1 cellular context compared by ENCODE assay signal in genomic region chr10:29332761-29333148, GRCh38.
TF ChIP-seq lines count a peak whose summit lies in the region.

No MANE protein-coding gene starts in this region.

TF ChIP-seq in HepG2, 621 proteins besides CTCF, POLR2A, EP300 and RAD21 (continued from another document and continues in another):
- TF ChIP-seq PBX2 (CRISPR knock-in tag; IDR thresholded peaks at IDR 0.05) (peak; percentile 48; the same call in 1 of the 2 replicates), TRAFD1 (CRISPR knock-in tag; IDR thresholded peaks at IDR 0.05; ENCODE audit: borderline replicate concordance) (no peak), SALL1 (CRISPR knock-in tag; IDR thresholded peaks at IDR 0.05) (peak; percentile 65), CHCHD3 (CRISPR knock-in tag; IDR thresholded peaks at IDR 0.05) (no peak), HOXD1 (CRISPR knock-in tag; IDR thresholded peaks at IDR 0.05) (peak; percentile 98), ZMAT5 (CRISPR knock-in tag; IDR thresholded peaks at IDR 0.05; ENCODE audit: borderline replicate concordance, low read depth) (no peak), NCOR1 (IDR thresholded peaks at IDR 0.05; ENCODE audit: borderline replicate concordance, low read length) (peak; percentile 79; the same call in 1 of the 2 replicates), RARA (CRISPR knock-in tag; IDR thresholded peaks at IDR 0.05) (peak; percentile 86), TFAP4 (IDR thresholded peaks at IDR 0.05; ENCODE audit: borderline replicate concordance, low read depth) (0 out of 2 replicates have a peak, but pooled peaks have one; percentile 13), ZNF292 (CRISPR knock-in tag; IDR thresholded peaks at IDR 0.05; ENCODE audit: borderline replicate concordance, low read depth) (peak; percentile 58; the same call in 1 of the 2 replicates), THRA (CRISPR knock-in tag; IDR thresholded peaks at IDR 0.05; ENCODE audit: borderline replicate concordance) (peak; percentile 47; the same call in 1 of the 2 replicates), MEIS2 (CRISPR knock-in tag; IDR thresholded peaks at IDR 0.05) (no peak), CEBPG (CRISPR knock-in tag; IDR thresholded peaks at IDR 0.05) (0 out of 2 replicates have a peak, but pooled peaks have one; percentile 13), ZSCAN9 (CRISPR knock-in tag; IDR thresholded peaks at IDR 0.05; ENCODE audit: borderline replicate concordance) (no peak), MAFF (IDR thresholded peaks at IDR 0.05; ENCODE audit: low read depth, low read length) (no peak), HNF4A (CRISPR knock-in tag; IDR thresholded peaks at IDR 0.05) (peak; percentile 23; the same call in 1 of the 2 replicates), FOXP4 (CRISPR knock-in tag; IDR thresholded peaks at IDR 0.05) (0 out of 2 replicates have a peak, but pooled peaks have one; percentile 24), PAWR (CRISPR knock-in tag; IDR thresholded peaks at IDR 0.05; ENCODE audit: borderline replicate concordance) (no peak), PRDM4 (CRISPR knock-in tag; IDR thresholded peaks at IDR 0.05; ENCODE audit: borderline replicate concordance) (no peak), SSRP1 (CRISPR knock-in tag; IDR thresholded peaks at IDR 0.05) (0 out of 2 replicates have a peak, but pooled peaks have one; percentile 31), RXRB (CRISPR knock-in tag; IDR thresholded peaks at IDR 0.05; ENCODE audit: borderline replicate concordance) (peak; percentile 84), SOX5 (CRISPR knock-in tag; IDR thresholded peaks at IDR 0.05; ENCODE audit: borderline replicate concordance) (peak; percentile 16; the same call in 1 of the 2 replicates), NR1H2 (CRISPR knock-in tag; IDR thresholded peaks at IDR 0.05; ENCODE audit: borderline replicate concordance, low read depth) (peak; percentile 92; the same call in 1 of the 2 replicates), NR2F6 (IDR thresholded peaks at IDR 0.05) (peak; percentile 20; the same call in 1 of the 2 replicates), NR2F6 (CRISPR knock-in tag; IDR thresholded peaks at IDR 0.05) (peak; percentile 54; the same call in 1 of the 2 replicates), YEATS4 (CRISPR knock-in tag; IDR thresholded peaks at IDR 0.05; ENCODE audit: borderline replicate concordance) (no peak), GATAD2A (CRISPR knock-in tag; IDR thresholded peaks at IDR 0.05) (peak; percentile 32; the same call in 1 of the 2 replicates), ARID5B (CRISPR knock-in tag; IDR thresholded peaks at IDR 0.05) (peak; percentile 37; the same call in 1 of the 2 replicates), CC2D1A (CRISPR knock-in tag; IDR thresholded peaks at IDR 0.05) (no peak), PITX1 (CRISPR knock-in tag; IDR thresholded peaks at IDR 0.05) (0 out of 2 replicates have a peak, but pooled peaks have one; percentile 19), SKIL (CRISPR knock-in tag; IDR thresholded peaks at IDR 0.05; ENCODE audit: borderline replicate concordance) (peak; percentile 83), RXRA (CRISPR knock-in tag; IDR thresholded peaks at IDR 0.05) (peak; percentile 84), ZNF432 (CRISPR knock-in tag; IDR thresholded peaks at IDR 0.05; ENCODE audit: borderline replicate concordance) (no peak), ZNF768 (CRISPR knock-in tag; IDR thresholded peaks at IDR 0.05) (no peak), SIX1 (CRISPR knock-in tag; IDR thresholded peaks at IDR 0.05; ENCODE audit: borderline replicate concordance) (peak; percentile 64; the same call in 1 of the 2 replicates), SKI (IDR thresholded peaks at IDR 0.05; ENCODE audit: partially characterized antibody) (peak; percentile 66), ZNF549 (CRISPR knock-in tag; IDR thresholded peaks at IDR 0.05) (no peak), HMG20A (CRISPR knock-in tag; IDR thresholded peaks at IDR 0.05; ENCODE audit: borderline replicate concordance) (0 out of 2 replicates have a peak, but pooled peaks have one; percentile 24), FOXA1 (IDR thresholded peaks at IDR 0.05) (no peak), FOXA1 (CRISPR knock-in tag; IDR thresholded peaks at IDR 0.05) (peak; percentile 69), TCF7 (IDR thresholded peaks at IDR 0.05; ENCODE audit: low read depth) (peak; percentile 37; the same call in 1 of the 2 replicates), PATZ1 (CRISPR knock-in tag; IDR thresholded peaks at IDR 0.05) (peak; percentile 39; the same call in 1 of the 2 replicates), ZMYM4 (CRISPR knock-in tag; IDR thresholded peaks at IDR 0.05) (peak; percentile 32; the same call in 1 of the 2 replicates), SOX13 (IDR thresholded peaks at IDR 0.05) (no peak), SOX13 (CRISPR knock-in tag; conservative IDR thresholded peaks at IDR 0.05 in 1 of 2, IDR thresholded peaks at IDR 0.05 in 1 of 2) (peak in 1 of 2 experiments; percentile 56; a peak in 2 of 4 replicates), BCL6 (CRISPR knock-in tag; IDR thresholded peaks at IDR 0.05) (peak; percentile 65)
